ENCODE assay signal across 8 cellular contexts in the genomic region with DNA sequence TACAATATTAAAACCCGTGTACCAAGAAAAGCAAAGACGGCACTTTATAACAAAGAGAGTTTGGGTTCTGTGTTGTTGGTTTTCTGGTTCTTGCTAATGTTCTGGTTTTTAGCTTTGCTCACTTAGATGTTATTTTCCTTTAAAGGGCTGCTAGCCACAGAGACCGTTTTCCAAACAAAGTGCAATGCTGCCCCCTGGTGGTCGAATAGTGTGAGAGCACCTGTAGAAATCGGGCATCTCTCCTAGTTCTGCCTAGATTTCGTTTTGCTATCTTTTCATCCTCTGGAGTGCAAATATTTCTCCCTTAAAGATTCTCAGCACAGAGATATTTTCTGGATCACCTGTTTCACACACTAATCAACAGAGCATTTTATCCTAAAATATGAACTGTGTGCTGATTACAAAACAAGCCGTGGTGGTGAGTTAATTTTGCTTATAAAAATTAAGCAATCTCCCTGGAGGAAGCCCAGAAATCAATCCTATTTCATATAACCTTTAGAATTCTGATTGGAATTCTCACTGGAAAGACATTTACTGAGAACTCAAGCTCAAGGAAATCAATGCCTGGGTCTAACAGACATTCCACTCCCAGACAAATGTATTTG.
DNase-seq lines count a peak whose midpoint lies in the region; ATAC-seq, FAIRE-seq and TF ChIP-seq lines count a peak whose summit lies in the region.

No MANE protein-coding gene starts in this region.

- H3K4ac ChIP-seq in trophoblast cell (ENCODE audit: low read depth, low read length), result no peak overlapping the region

- H3K4me2 ChIP-seq in trophoblast cell (ENCODE audit: low read length), result no peak overlapping the region

- WGBS in gastroesophageal sphincter (ENCODE audit: low coverage in 1 of 2), 2 donors, result 7 to 9% methylated on average over 7 of the region's 7 CpGs
- WGBS in trophoblast cell (ENCODE audit: extremely low coverage, insufficient coverage, insufficient read length), result no CpG with 5 or more reads among the region's 7 CpGs

- H2AK5ac ChIP-seq in trophoblast cell (ENCODE audit: low read length), result no peak overlapping the region

- H3K27me3 Mint-ChIP-seq in type B pancreatic cell, result peaks cover 8% of the 10 kb centered on the region

- H3K23ac ChIP-seq in trophoblast cell (ENCODE audit: low read length), result no peak overlapping the region

- peak; percentile 63 for ATAC-seq in gastroesophageal sphincter

- peaks cover 32% of the 10 kb centered on the region for H3K4me1 Mint-ChIP-seq in type B pancreatic cell (ENCODE audit: unreplicated experiment)

- H3K14ac ChIP-seq in trophoblast cell (ENCODE audit: low read length), result no peak overlapping the region

- no peak overlapping the region for H3K9ac ChIP-seq in trophoblast cell (ENCODE audit: low read length)

- no peak overlapping the region for H4K12ac ChIP-seq in trophoblast cell (ENCODE audit: low read depth, low read length)

- H3K9me3 ChIP-seq in MG63 (no peaks in the 10 kb centered on the region), SJSA1 (replicated peaks) (no peaks in the 10 kb centered on the region), gastroesophageal sphincter (peaks cover 0 to 5% (median 0%) of the 10 kb centered on the region in 3 donors), trophoblast cell (ENCODE audit: insufficient read depth, low read depth, low read length) (peaks cover 1% of the 10 kb centered on the region)

- peaks cover 3% of the 10 kb centered on the region for H3K36me3 Mint-ChIP-seq in type B pancreatic cell

- H3K4me1 ChIP-seq in SJSA1 (replicated peaks) (peaks cover 8% of the 10 kb centered on the region), gastroesophageal sphincter (peaks cover 0 to 8% (median 0%) of the 10 kb centered on the region in 3 donors), trophoblast cell (ENCODE audit: control insufficient read depth in 1 of 2, insufficient read depth in 2 of 2, low read length in 2 of 2) (no peaks in the 10 kb centered on the region)

- no peak overlapping the region for H3K18ac ChIP-seq in trophoblast cell (ENCODE audit: low read length)

- no peak for TF ChIP-seq EP300 in gastroesophageal sphincter (IDR thresholded peaks at IDR 0.05)

- H3K36me3 ChIP-seq in MG63, result no peaks in the 10 kb centered on the region
- no peaks in the 10 kb centered on the region for H3K36me3 ChIP-seq in SJSA1
- no peaks in the 10 kb centered on the region for H3K36me3 ChIP-seq in gastroesophageal sphincter
- no peaks in the 10 kb centered on the region for H3K36me3 ChIP-seq in trophoblast cell (ENCODE audit: control insufficient read depth in 1 of 2, insufficient read depth in 2 of 2, low read length in 2 of 2)

- no peak overlapping the region for H3K4me3 Mint-ChIP-seq in type B pancreatic cell

- H2BK5ac ChIP-seq in trophoblast cell (ENCODE audit: low read depth, low read length, poor library complexity), result no peak overlapping the region

- no peak overlapping the region for H2BK120ac ChIP-seq in trophoblast cell (ENCODE audit: insufficient read depth, low read length, poor library complexity)

- TF ChIP-seq POLR2A in H54 (IDR thresholded peaks at IDR 0.05; ENCODE audit: low read depth, low read length) (no peak), gastroesophageal sphincter (IDR thresholded peaks at IDR 0.05) (no peak)

- H3K9me3 Mint-ChIP-seq in type B pancreatic cell, result no peaks in the 10 kb centered on the region

- no peaks in the 10 kb centered on the region for H3K27me3 ChIP-seq in MG63
- H3K27me3 ChIP-seq in SJSA1 (replicated peaks), result no peaks in the 10 kb centered on the region
- H3K27me3 ChIP-seq in gastroesophageal sphincter, result no peaks in the 10 kb centered on the region
- no peaks in the 10 kb centered on the region for H3K27me3 ChIP-seq in trophoblast cell (ENCODE audit: insufficient read depth, low read length)

- FAIRE-seq in H54 (lab: Jason Lieb, UNC), result no peak

- H3K27ac ChIP-seq in SJSA1 (peak overlapping the region; percentile 15), gastroesophageal sphincter (no peak overlapping the region), trophoblast cell (ENCODE audit: low read depth, low read length) (no peak overlapping the region)

- no peaks in the 10 kb centered on the region for H3K79me1 ChIP-seq in trophoblast cell (ENCODE audit: low read length)

- no peak overlapping the region for H4K91ac ChIP-seq in trophoblast cell (ENCODE audit: low read depth, low read length)

- no peak overlapping the region for H2BK12ac ChIP-seq in trophoblast cell (ENCODE audit: low read length)

- H3K79me2 ChIP-seq in trophoblast cell (ENCODE audit: control insufficient read depth, insufficient read depth, low read length, poor library complexity), result no peaks in the 10 kb centered on the region

- TF ChIP-seq CTCF in gastroesophageal sphincter (IDR thresholded peaks at IDR 0.05), result peak; percentile 90 to 93 (median 92)
- peak; percentile 95 for TF ChIP-seq CTCF in type B pancreatic cell (conservative IDR thresholded peaks at IDR 0.05)

- no peak overlapping the region for H4K8ac ChIP-seq in trophoblast cell (ENCODE audit: low read depth, low read length)

- no peak overlapping the region for H3K27ac Mint-ChIP-seq in type B pancreatic cell

- peak; percentile 13 for DNase-seq in GDM1 (lab: John Stamatoyannopoulos, UW)
- DNase-seq in H54 (ENCODE audit: insufficient read length, low spot score), result peak; percentile 10
- DNase-seq in MG63, result peak; percentile 23
- peak; percentile 72 to 75 for DNase-seq in SJSA1 (ENCODE audit: low read depth in 1 of 2, low spot score in 2 of 2)
- DNase-seq in activated naive CD4-positive, alpha-beta T cell (lab: John Stamatoyannopoulos, UW), result peak; percentile 4 to 46 (median 40)
- DNase-seq in trophoblast cell, result peak; percentile 51 to 93
- DNase-seq in type B pancreatic cell (ENCODE audit: extremely low spot score, unreplicated experiment), result peak; percentile 83

- H3K4me3 ChIP-seq in MG63 (no peak overlapping the region), SJSA1 (no peak overlapping the region), gastroesophageal sphincter (no peak overlapping the region), trophoblast cell (ENCODE audit: low read depth, low read length) (no peak overlapping the region)

- H2AFZ ChIP-seq in trophoblast cell (ENCODE audit: insufficient read depth, low read length, poor library complexity), result no peak overlapping the region

Comparison
In these comparisons a context has a peak if more than half of its experiments do, and no peak if none do; other contexts are left out.
1. DNase-seq: peak in every context shown above with its lines; median percentile 83 in type B pancreatic cell; 74 in SJSA1; 72 in trophoblast cell; 40 in activated naive CD4-positive, alpha-beta T cell; 23 in MG63; 13 in GDM1; 10 in H54.